In genomic region chr2:230714122-230714453, GRCh38 we compare ENCODE assay signal across 8 cellular contexts. TPM values are rescaled to one million over a fixed set of nuclear protein-coding genes. Genes with fewer than 3 reads are reported as not detected.
DNase-seq lines count a peak whose midpoint lies in the region; ATAC-seq, FAIRE-seq and TF ChIP-seq lines count a peak whose summit lies in the region.

No MANE protein-coding gene starts in this region.

- H3K36me3 Mint-ChIP-seq in IgD-negative memory B cell (no peaks in the 10 kb centered on the region), naive B cell (no peaks in the 10 kb centered on the region)
- H3K36me3 Mint-ChIP-seq in activated CD4-positive, alpha-beta T cell treated with anti-CD3 and anti-CD28 coated beads, Interleukin-2, amount 10 ng/mL, durations not matched to agents 24 days and 14 days (ENCODE audit: low read depth): peaks cover 32% of the 10 kb centered on the region

- no peak for ATAC-seq in naive B cell (ENCODE audit: low read depth in 2 of 2)

- H3K4me1 Mint-ChIP-seq in IgD-negative memory B cell (peaks cover 46 to 48% (median 47%) of the 10 kb centered on the region in 3 donors), naive B cell (peaks cover 41 to 64% (median 53%) of the 10 kb centered on the region in 3 donors)
- peaks cover 41% of the 10 kb centered on the region for H3K4me1 Mint-ChIP-seq in activated CD4-positive, alpha-beta T cell treated with anti-CD3 and anti-CD28 coated beads, Interleukin-2, amount 10 ng/mL, durations not matched to agents 24 days and 14 days

- intact Hi-C loops in activated CD4-positive, alpha-beta T cell treated with anti-CD3 and anti-CD28 coated beads, Interleukin-2, amount 10 ng/mL, durations not matched to agents 24 days and 14 days (cut with micrococcal nuclease): loop anchor here (1.0 to 2.0 kb wide), 4 partner anchors 9 to 80 kb away; no protein-coding TSS in a partner anchor

- TF ChIP-seq POLR2A in erythroblast (IDR thresholded peaks at IDR 0.05; ENCODE audit: low read length): no peak

- no peaks in the 10 kb centered on the region for H3K9me3 Mint-ChIP-seq in IgD-negative memory B cell
- H3K9me3 Mint-ChIP-seq in activated CD4-positive, alpha-beta T cell treated with anti-CD3 and anti-CD28 coated beads, Interleukin-2, amount 10 ng/mL, durations not matched to agents 24 days and 14 days: no peaks in the 10 kb centered on the region
- H3K9me3 Mint-ChIP-seq in naive B cell: no peaks in the 10 kb centered on the region

- H3K27ac Mint-ChIP-seq in IgD-negative memory B cell (peak overlapping the region; percentile 81 to 92 (median 92)), naive B cell (peak overlapping the region; percentile 18 to 94 (median 89))
- peak overlapping the region; percentile 89 for H3K27ac Mint-ChIP-seq in activated CD4-positive, alpha-beta T cell treated with anti-CD3 and anti-CD28 coated beads, Interleukin-2, amount 10 ng/mL, durations not matched to agents 24 days and 14 days

- no peaks in the 10 kb centered on the region for H3K27me3 Mint-ChIP-seq in IgD-negative memory B cell
- no peaks in the 10 kb centered on the region for H3K27me3 Mint-ChIP-seq in activated CD4-positive, alpha-beta T cell treated with anti-CD3 and anti-CD28 coated beads, Interleukin-2, amount 10 ng/mL, durations not matched to agents 24 days and 14 days
- H3K27me3 Mint-ChIP-seq in naive B cell: no peaks in the 10 kb centered on the region

- peak; percentile 66 for DNase-seq in NCI-H510A treated with DMSO at 0.1 percent for 48 hours (lab: John Stamatoyannopoulos, UW)
- no peak for DNase-seq in NCI-H510A (lab: John Stamatoyannopoulos, UW)
- DNase-seq in activated CD4-positive, alpha-beta T cell treated with anti-CD3 and anti-CD28 coated beads, Interleukin-2, amount 10 ng/mL, durations not matched to agents 24 days and 14 days: peak; percentile 86
- peak; percentile 74 to 78 for DNase-seq in erythroblast (lab: John Stamatoyannopoulos, UW)
- no peak for DNase-seq in naive B cell
- peak; percentile 42 for DNase-seq in urothelium cell line (ENCODE audit: low spot score)
- no peak for DNase-seq in ureter (ENCODE audit: low spot score)

- H3K4me3 Mint-ChIP-seq in IgD-negative memory B cell: peak overlapping the region; percentile 91 to 100 (median 98)
- H3K4me3 Mint-ChIP-seq in activated CD4-positive, alpha-beta T cell treated with anti-CD3 and anti-CD28 coated beads, Interleukin-2, amount 10 ng/mL, durations not matched to agents 24 days and 14 days: peak overlapping the region; percentile 92
- peak overlapping the region; percentile 86 to 97 (median 90) for H3K4me3 Mint-ChIP-seq in naive B cell

- FAIRE-seq in urothelium cell line (lab: Jason Lieb, UNC): no peak

RNA-seq across cellular contexts. Expression of gene CAB39, which starts 1.4 kb away (rescaled TPM):
- polyA plus RNA-seq in IgD-negative memory B cell (46.8 TPM), naive B cell (ENCODE audit: low read depth in 6 of 6) (10 to 100 TPM; 28.6 to 53.0 (median 43.6) TPM)
- total RNA-seq in activated CD4-positive, alpha-beta T cell treated with anti-CD3 and anti-CD28 coated beads, Interleukin-2, amount 10 ng/mL, durations not matched to agents 24 days and 14 days: 166 and 168 TPM in 2 replicates
- total RNA-seq in ureter: 85.8 TPM

Comparison
In these comparisons a context has a peak if more than half of its experiments do, and no peak if none do; other contexts are left out.
1. DNase-seq: peak in NCI-H510A treated with DMSO at 0.1 percent for 48 hours (single experiment), activated CD4-positive, alpha-beta T cell treated with anti-CD3 and anti-CD28 coated beads, Interleukin-2, amount 10 ng/mL, durations not matched to agents 24 days and 14 days (single experiment), erythroblast (2 of 2) and urothelium cell line (single experiment); none in NCI-H510A (single experiment), naive B cell (single experiment) and ureter (single experiment).
2. Peak in every context shown above with its lines, with median percentiles within 50 percentile points of each other: H3K27ac Mint-ChIP-seq and H3K4me3 Mint-ChIP-seq.